Comparison of ENCODE assay signal across 14 cellular contexts in the genomic region with DNA sequence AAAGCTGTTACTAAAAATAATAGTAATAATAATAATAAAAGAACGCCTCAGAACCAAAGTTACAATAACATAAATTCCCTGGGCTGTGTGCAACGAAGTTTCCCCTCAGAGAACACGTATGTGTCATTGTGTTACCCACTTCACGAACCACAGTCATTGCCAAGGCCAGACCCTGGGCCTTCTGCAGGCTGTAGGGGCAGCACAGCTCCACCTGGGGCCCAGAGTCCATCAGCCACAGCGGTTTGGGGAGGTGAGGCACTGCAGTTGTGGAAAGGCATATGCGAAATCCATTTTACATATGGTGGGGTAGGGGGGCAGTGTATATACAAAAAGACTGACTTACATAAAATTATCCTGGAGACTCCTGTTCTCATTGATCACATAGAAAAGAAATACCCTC. TPM values are rescaled to one million over a fixed set of nuclear protein-coding genes. Genes with fewer than 3 reads are reported as not detected.
DNase-seq lines count a peak whose midpoint lies in the region; ATAC-seq, FAIRE-seq and TF ChIP-seq lines count a peak whose summit lies in the region.
"Had no signal": no experiment of that assay in that cellular context is flagged by ENCODE, and none has a peak within 500 bp of the region (broad histone marks: within the 10 kb centered on the region; RNA-seq: fewer than 3 reads in every experiment).

No MANE protein-coding gene starts in this region.

- H2AK5ac ChIP-seq in H1 (ENCODE audit: low read depth, low read length): no peak overlapping the region

- H2BK5ac ChIP-seq in H1 (ENCODE audit: low read depth, low read length): no peak overlapping the region

- H3K4ac ChIP-seq in H1 (replicated peaks; ENCODE audit: insufficient read length, low read depth, low read length): no peak overlapping the region

- H3F3A ChIP-seq in DOHH2 (ENCODE audit: control insufficient read depth, insufficient read depth) (peaks cover 25% of the 10 kb centered on the region), GM23248 (ENCODE audit: insufficient read depth) (no peaks in the 10 kb centered on the region)

- no peak overlapping the region for H3K18ac ChIP-seq in H1 (ENCODE audit: extremely low read depth, low read length)

- H3K4me1 ChIP-seq in DOHH2 (ENCODE audit: control insufficient read depth, low read length) (peaks cover 61% of the 10 kb centered on the region), H1 (replicated peaks in 1 of 4; ENCODE audit: control insufficient read depth in 3 of 4, insufficient read depth in 4 of 4, low read length in 3 of 4) (0 out of 7 replicates have a peak, but pooled peaks cover 0 to 2% (median 0%) of the 10 kb centered on the region in 4 experiments), GM23248 (ENCODE audit: insufficient read depth) (no peaks in the 10 kb centered on the region), gastrocnemius medialis (no peaks in the 10 kb centered on the region)

- H3K4me2 ChIP-seq in DOHH2 (ENCODE audit: low read length): peak overlapping the region; percentile 5; the same call in 1 of the 2 replicates
- H3K4me2 ChIP-seq in H1 (ENCODE audit: insufficient read depth in 1 of 2, low read depth in 2 of 2, low read length in 2 of 2): no peak overlapping the region
- no peak overlapping the region for H3K4me2 ChIP-seq in GM23248 (ENCODE audit: unreplicated experiment)
- H3K4me2 ChIP-seq: KMS-11 had no signal

- no peaks in the 10 kb centered on the region for H3K9me2 ChIP-seq in DOHH2 (replicated peaks; ENCODE audit: control insufficient read depth, low read length)
- H3K9me2 ChIP-seq in GM23248 (ENCODE audit: insufficient read depth): no peaks in the 10 kb centered on the region

- H3K27me3 Mint-ChIP-seq in stimulated activated naive B cell treated with anti-CD40 and anti-IgM and Interleukin-4, amounts not matched to agents 10 μg/mL and 1 μg/mL and 100 μg/mL, for 72 hours: no peaks in the 10 kb centered on the region

- DNase-seq in H1 (ENCODE audit: low read depth in 1 of 2, low spot score in 2 of 2) (no peak), GM23248 (no peak), gastrocnemius medialis (no peak)
- DNase-seq in stimulated activated naive B cell treated with anti-CD40 and anti-IgM and Interleukin-4, amounts not matched to agents 10 μg/mL and 1 μg/mL and 100 μg/mL, for 72 hours: no peak
- no peak for DNase-seq in NK-92 treated with Interleukin-12 subunit alpha and Interleukin-12 subunit beta, amount 100 ng/mL, for 24 hours (lab: John Stamatoyannopoulos, UW)
- DNase-seq: CD4-positive, alpha-beta memory T cell; MG63; NCI-H1105 treated with DMSO at 0.1 percent for 48 hours; NCI-H187; NCI-H526 treated with DMSO at 0.1 percent for 48 hours had no signal

- H3K9me3 ChIP-seq in DOHH2 (ENCODE audit: control insufficient read depth, insufficient read depth, low read length) (no peaks in the 10 kb centered on the region), KOPT-K1 (ENCODE audit: insufficient read depth, low read length, poor library complexity, severe bottlenecking) (no peaks in the 10 kb centered on the region), H1 (ENCODE audit: insufficient read depth in 2 of 2, low read depth in 1 of 2, low read length in 1 of 2) (no peaks in the 10 kb centered on the region), GM23248 (ENCODE audit: low read depth) (no peaks in the 10 kb centered on the region), gastrocnemius medialis (no peaks in the 10 kb centered on the region)
- H3K9me3 ChIP-seq: MG63 had no signal

- peaks cover 47 to 61% of the 10 kb centered on the region in 2 donors for H3K4me1 Mint-ChIP-seq in stimulated activated naive B cell treated with anti-CD40 and anti-IgM and Interleukin-4, amounts not matched to agents 10 μg/mL and 1 μg/mL and 100 μg/mL, for 72 hours

- no peak for FAIRE-seq in H1 (lab: Jason Lieb, UNC)

- H4K8ac ChIP-seq in H1 (ENCODE audit: extremely low read depth, insufficient read depth, low read length): no peak overlapping the region

- H4K91ac ChIP-seq in H1 (replicated peaks; ENCODE audit: insufficient read length, low read length): no peak overlapping the region

- H3K9me3 Mint-ChIP-seq in stimulated activated naive B cell treated with anti-CD40 and anti-IgM and Interleukin-4, amounts not matched to agents 10 μg/mL and 1 μg/mL and 100 μg/mL, for 72 hours: peaks cover 0 to 3% of the 10 kb centered on the region in 2 donors

- H3K4me3 Mint-ChIP-seq in stimulated activated naive B cell treated with anti-CD40 and anti-IgM and Interleukin-4, amounts not matched to agents 10 μg/mL and 1 μg/mL and 100 μg/mL, for 72 hours: no peak overlapping the region
- H3K4me3 Mint-ChIP-seq: CD4-positive, alpha-beta memory T cell had no signal

- peak overlapping the region; percentile 76 for H3K27ac Mint-ChIP-seq in stimulated activated naive B cell treated with anti-CD40 and anti-IgM and Interleukin-4, amounts not matched to agents 10 μg/mL and 1 μg/mL and 100 μg/mL, for 72 hours

- H3K23me2 ChIP-seq in H1 (ENCODE audit: low read depth, low read length): no peaks in the 10 kb centered on the region

- H3K36me3 ChIP-seq in DOHH2 (ENCODE audit: control insufficient read depth, low read length) (peaks cover 28% of the 10 kb centered on the region), KOPT-K1 (ENCODE audit: insufficient read depth, low read length) (peaks cover 1% of the 10 kb centered on the region; the same call in 1 of the 2 replicates), H1 (ENCODE audit: control insufficient read depth in 2 of 4, insufficient read depth in 4 of 4, low read length in 3 of 4) (no peaks in the 10 kb centered on the region), GM23248 (ENCODE audit: low read depth) (no peaks in the 10 kb centered on the region), gastrocnemius medialis (no peaks in the 10 kb centered on the region)
- H3K36me3 ChIP-seq: MG63 had no signal

- no peak overlapping the region for H3K9ac ChIP-seq in H1 (replicated peaks in 1 of 4; ENCODE audit: extremely low read depth in 1 of 4, low read depth in 3 of 4, low read length in 3 of 4)
- no peak overlapping the region for H3K9ac ChIP-seq in GM23248
- H3K9ac ChIP-seq: KMS-11 had no signal

- POLR2A ChIA-PET in H1 (lab: Charles Lee; ENCODE audit: partially characterized antibody): interaction anchor here (0.8 to 1.3 kb wide), 2 partner anchors 27 to 44 kb away, joined by 3 read pairs; no protein-coding TSS in a partner anchor

- CTCF ChIA-PET in H1 (lab: Charles Lee; ENCODE audit: partially characterized antibody): interaction anchor here (0.5 to 4.7 kb wide), 5 partner anchors 9 to 697 kb away, joined by 3 to 32 read pairs (median 3); no protein-coding TSS in a partner anchor

- no peaks in the 10 kb centered on the region for H3K79me1 ChIP-seq in H1 (ENCODE audit: low read depth, low read length)

- no peak for TF ChIP-seq EP300 in H1 (IDR thresholded peaks at IDR 0.05; ENCODE audit: borderline replicate concordance in 1 of 2, low read depth in 2 of 2, low read length in 2 of 2)

- TF ChIP-seq CTCF in DOHH2 (IDR thresholded peaks at IDR 0.05; ENCODE audit: low read depth, low read length, poor library complexity, severe bottlenecking) (no peak), H1 (IDR thresholded peaks at IDR 0.05; ENCODE audit: control extremely low read depth in 1 of 3, insufficient read depth in 1 of 3, low read depth in 1 of 3, low read length in 3 of 3) (peak; percentile 31 to 47 (median 42)), gastrocnemius medialis (IDR thresholded peaks at IDR 0.05 in 4 of 5, conservative IDR thresholded peaks at IDR 0.05 in 1 of 5) (no peak)

- WGBS in H1 (ENCODE audit: extremely low coverage in 1 of 2, insufficient coverage in 1 of 2, insufficient read length in 1 of 2, insufficient replicate concordance in 2 of 2, low coverage in 1 of 2, low lambda C conversion rate in 2 of 2, missing lambda C conversion rate in 1 of 2), 2 experiments: 85% methylated on average over 6 of the region's 6 CpGs; no CpG with 5 or more reads in 1 of the 2 experiments
- 80 to 82% methylated on average over 6 of the region's 6 CpGs for whole genome bisulfite sequencing in GM23248 (ENCODE audit: low coverage in 1 of 2, low lambda C conversion rate in 2 of 2, missing lambda C conversion rate in 2 of 2), 2 experiments

- H3K27me3 ChIP-seq in DOHH2 (ENCODE audit: control insufficient read depth, low read length): no peaks in the 10 kb centered on the region
- H3K27me3 ChIP-seq in H1 (replicated peaks in 1 of 4; ENCODE audit: control insufficient read depth in 3 of 4, extremely low read depth in 1 of 4, insufficient read depth in 3 of 4, low read length in 3 of 4): no peaks in the 10 kb centered on the region
- peaks cover 14% of the 10 kb centered on the region; the same call in 1 of the 2 replicates for H3K27me3 ChIP-seq in GM23248 (replicated peaks; ENCODE audit: insufficient read depth)
- H3K27me3 ChIP-seq in gastrocnemius medialis: no peaks in the 10 kb centered on the region
- H3K27me3 ChIP-seq: MG63 had no signal

- peaks cover 19% of the 10 kb centered on the region for H3K79me2 ChIP-seq in DOHH2 (ENCODE audit: control insufficient read depth, low read length)
- no peaks in the 10 kb centered on the region for H3K79me2 ChIP-seq in H1 (ENCODE audit: control insufficient read depth in 1 of 2, insufficient read depth in 2 of 2, low read length in 2 of 2)
- no peaks in the 10 kb centered on the region for H3K79me2 ChIP-seq in GM23248 (ENCODE audit: insufficient read depth)

- H3K14ac ChIP-seq in H1 (ENCODE audit: insufficient read length): no peak overlapping the region

- in situ Hi-C loops in GM23248 (cut with MboI) (no loop called here), gastrocnemius medialis (cut with MboI; ENCODE audit: low sequenced_read_pairs in 4 of 4) (no loop called here)

- H2BK20ac ChIP-seq in H1 (ENCODE audit: low read length): no peak overlapping the region

- H4K20me1 ChIP-seq in DOHH2 (ENCODE audit: control insufficient read depth, insufficient read depth, low read depth, low read length): no peaks in the 10 kb centered on the region
- no peaks in the 10 kb centered on the region for H4K20me1 ChIP-seq in H1 (replicated peaks in 1 of 2; ENCODE audit: control insufficient read depth in 1 of 2, insufficient read depth in 2 of 2, low read length in 2 of 2)
- H4K20me1 ChIP-seq in GM23248 (ENCODE audit: insufficient read depth): no peaks in the 10 kb centered on the region

- H2AFZ ChIP-seq in H1 (ENCODE audit: low read length) (no peak overlapping the region), GM23248 (no peak overlapping the region)

- H4K5ac ChIP-seq in H1 (ENCODE audit: insufficient read length, low read depth, low read length): no peak overlapping the region

- intact Hi-C loops in gastrocnemius medialis (cut with DNase I; ENCODE audit: low total_unique reads): no loop called here

- no peak for ATAC-seq in stimulated activated naive B cell treated with anti-CD40 and anti-IgM and Interleukin-4, amounts not matched to agents 10 μg/mL and 1 μg/mL and 100 μg/mL, for 72 hours (replicated peaks)
- ATAC-seq in gastrocnemius medialis: no peak
- ATAC-seq: Panc1 had no signal

- no peak overlapping the region for H3K23ac ChIP-seq in H1 (ENCODE audit: insufficient read length)

- peak overlapping the region; percentile 22; the same call in 1 of the 2 replicates for H3K27ac ChIP-seq in DOHH2 (ENCODE audit: low read depth, low read length)
- H3K27ac ChIP-seq in KOPT-K1 (ENCODE audit: low read depth, low read length, poor library complexity, severe bottlenecking): peak overlapping the region; percentile 63
- H3K27ac ChIP-seq in H1 (ENCODE audit: low read depth, low read length): no peak overlapping the region
- no peak overlapping the region for H3K27ac ChIP-seq in GM23248
- no peak overlapping the region for H3K27ac ChIP-seq in gastrocnemius medialis
- H3K27ac ChIP-seq: KMS-11 had no signal

- no peak overlapping the region for H2BK15ac ChIP-seq in H1 (ENCODE audit: low read length)

- peaks cover 10 to 27% of the 10 kb centered on the region in 2 donors for H3K36me3 Mint-ChIP-seq in stimulated activated naive B cell treated with anti-CD40 and anti-IgM and Interleukin-4, amounts not matched to agents 10 μg/mL and 1 μg/mL and 100 μg/mL, for 72 hours

- peak in 1 of 2 experiments; percentile 38; a peak in 1 of 3 replicates for TF ChIP-seq POLR2A in H1 (IDR thresholded peaks at IDR 0.05; ENCODE audit: control extremely low read depth in 1 of 2, low read depth in 2 of 2, low read length in 2 of 2)
- no peak for TF ChIP-seq POLR2A in gastrocnemius medialis (IDR thresholded peaks at IDR 0.05)

- peak; percentile 53 to 61 for TF ChIP-seq RAD21 in H1 (IDR thresholded peaks at IDR 0.05 in 1 of 2, conservative IDR thresholded peaks at IDR 0.05 in 1 of 2; ENCODE audit: low read depth in 2 of 2, low read length in 2 of 2)

- no peak overlapping the region for H3K4me3 ChIP-seq in DOHH2 (ENCODE audit: low read length)
- no peak overlapping the region for H3K4me3 ChIP-seq in H1 (ENCODE audit: extremely low read depth in 1 of 4, insufficient read depth in 2 of 4, low read depth in 3 of 4, low read length in 4 of 4)
- H3K4me3 ChIP-seq in GM23248: no peak overlapping the region
- H3K4me3 ChIP-seq in gastrocnemius medialis: no peak overlapping the region
- H3K4me3 ChIP-seq: MG63 had no signal

- H3K56ac ChIP-seq in H1 (replicated peaks; ENCODE audit: insufficient read length, low read depth, low read length): no peak overlapping the region

- no peak overlapping the region for H2BK12ac ChIP-seq in H1 (ENCODE audit: low read depth, low read length)

- H2BK120ac ChIP-seq in H1 (replicated peaks; ENCODE audit: low read depth, low read length): no peak overlapping the region

RNA-seq across cellular contexts. Expression of a gene that starts 56.1 kb away (rescaled TPM):
- 0.19 and 0.52 TPM in 2 replicates for total RNA-seq in H1 (2021; fragmentation: NEBNext Ultra II Directional; extraction: Animal tissue kit (Norgen Biotek cat#: 25700))
- polyA plus RNA-seq in H1 (2011; rRNA removed) (0.22 and 0.23 TPM in 2 replicates), GM23248 (2016; fragmentation: Nextera tagmentation; extraction: Ambion mirVana) (not detected in 2 replicates)
- polyA plus RNA-seq in H1 (2011; cell fraction: cytosol; rRNA removed): 0.28 TPM
- polyA plus RNA-seq in H1 (2011; cell fraction: nucleus; rRNA removed): 0.73 TPM
- polyA plus RNA-seq in H1 (2012, experiment 1 of 2): 0.29 to 0.70 TPM (median 0.44 TPM) in 4 replicates
- polyA plus RNA-seq in H1 (2012, experiment 2 of 2): 0.05 TPM
- 0.10 TPM for polyA plus RNA-seq in H1 (2013, experiment 1 of 2)
- polyA plus RNA-seq in H1 (2013, experiment 2 of 2): 0.13 TPM
- polyA minus RNA-seq in H1 (2011; rRNA and poly(A)+ RNA removed): 0.91 and 1.0 TPM in 2 replicates
- not detected for polyA minus RNA-seq in H1 (2011; cell fraction: cytosol; rRNA and poly(A)+ RNA removed)
- 2.9 TPM for polyA minus RNA-seq in H1 (2011; cell fraction: nucleus; rRNA and poly(A)+ RNA removed)
- total RNA-seq in GM23248 (2014; rRNA removed; shearing (Covaris generic)): not detected in 2 replicates
- under 1 TPM in 1 of 4 donors, not detected in 3; 0.51 TPM for total RNA-seq in gastrocnemius medialis
- total RNA-seq: CD4-positive, alpha-beta memory T cell had no signal

Comparison
In these comparisons a context has a peak if more than half of its experiments do, and no peak if none do; other contexts are left out.
1. H3K27ac ChIP-seq: peak in DOHH2 (single experiment) and KOPT-K1 (single experiment); none in H1 (single experiment), GM23248 (single experiment) and gastrocnemius medialis (0 of 4).
2. CTCF ChIP-seq: peak in H1 (3 of 3); none in DOHH2 (single experiment) and gastrocnemius medialis (0 of 5).